In the genomic region with DNA sequence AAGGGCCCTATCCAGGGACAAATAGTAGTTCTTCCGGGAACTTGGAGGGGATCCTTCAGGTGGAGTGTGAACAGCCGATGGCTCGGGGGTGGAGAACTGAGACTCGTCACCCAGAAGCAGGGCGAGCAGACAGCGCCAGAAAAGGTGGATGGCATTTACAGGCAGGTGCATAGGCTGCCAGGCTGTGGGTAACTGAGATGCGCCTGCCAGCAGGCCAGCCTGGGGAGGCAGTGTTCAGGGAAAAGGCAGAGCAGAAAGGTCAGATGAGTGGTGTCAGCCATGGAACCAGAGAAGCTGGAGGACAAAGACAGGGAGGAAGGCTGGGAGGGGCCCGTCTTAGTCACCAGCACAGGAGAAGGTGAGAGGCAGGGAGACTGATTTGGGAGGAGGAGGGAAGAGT, we compare ENCODE assay signal across 26 cellular contexts. TPM values are rescaled to one million over a fixed set of nuclear protein-coding genes. Genes with fewer than 3 reads are reported as not detected.
DNase-seq lines count a peak whose midpoint lies in the region; ATAC-seq, FAIRE-seq and TF ChIP-seq lines count a peak whose summit lies in the region.
"Had no signal": no experiment of that assay in that cellular context is flagged by ENCODE, and none has a peak within 500 bp of the region (broad histone marks: within the 10 kb centered on the region; RNA-seq: fewer than 3 reads in every experiment).

No MANE protein-coding gene starts in this region.

- H3K27ac Mint-ChIP-seq in CD8-positive, alpha-beta T cell, result peak overlapping the region; percentile 76
- peak overlapping the region in 2 of 3 experiments; percentile 18 to 62; a peak in 4 of 7 replicates for H3K27ac Mint-ChIP-seq in H9
- peak overlapping the region; percentile 39 for H3K27ac Mint-ChIP-seq in central memory CD8-positive, alpha-beta T cell (ENCODE audit: low read depth)
- no peak overlapping the region for H3K27ac Mint-ChIP-seq in progenitor cell of endocrine pancreas
- H3K27ac Mint-ChIP-seq: activated CD4-positive, alpha-beta memory T cell treated with anti-CD3 and anti-CD28 coated beads for 36 hours; type B pancreatic cell had no signal

- no peak overlapping the region for H2BK5ac ChIP-seq in H9 (ENCODE audit: insufficient read length, low read length)

- no peak overlapping the region for H3T11ph ChIP-seq in H9 (ENCODE audit: low read length)

- H3F3A ChIP-seq in MM.1S (ENCODE audit: insufficient read depth, low read length), result no peaks in the 10 kb centered on the region

- H3K14ac ChIP-seq in H9 (ENCODE audit: insufficient read depth, low read length), result no peak overlapping the region

- H4K8ac ChIP-seq in H9 (replicated peaks; ENCODE audit: insufficient read length, low read depth, low read length), result no peak overlapping the region

- H3K4ac ChIP-seq in H9 (ENCODE audit: low read depth, low read length), result no peak overlapping the region

- no peaks in the 10 kb centered on the region for H3K79me1 ChIP-seq in H9 (ENCODE audit: insufficient read depth, low read depth, low read length, poor library complexity, severe bottlenecking)

- no peak overlapping the region for H3K4me2 ChIP-seq in H9 (ENCODE audit: insufficient read depth, insufficient read length, low read length)
- no peak overlapping the region for H3K4me2 ChIP-seq in MM.1S (ENCODE audit: low read depth, low read length)

- no peaks in the 10 kb centered on the region for H3K27me3 Mint-ChIP-seq in CD8-positive, alpha-beta T cell (ENCODE audit: low read depth)
- H3K27me3 Mint-ChIP-seq in H9 (ENCODE audit: low read depth) (no peaks in the 10 kb centered on the region; the same call in 1 of the 2 replicates), progenitor cell of endocrine pancreas (no peaks in the 10 kb centered on the region)
- no peaks in the 10 kb centered on the region for H3K27me3 Mint-ChIP-seq in central memory CD8-positive, alpha-beta T cell
- H3K27me3 Mint-ChIP-seq: activated CD4-positive, alpha-beta memory T cell treated with anti-CD3 and anti-CD28 coated beads for 36 hours; type B pancreatic cell had no signal

- CTCF ChIA-PET in CD8-positive, alpha-beta T cell (lab: Charles Lee), result no interaction called here

- H3K9me3 Mint-ChIP-seq in CD8-positive, alpha-beta T cell, result no peaks in the 10 kb centered on the region
- H3K9me3 Mint-ChIP-seq in H9, result no peaks in the 10 kb centered on the region
- H3K9me3 Mint-ChIP-seq in central memory CD8-positive, alpha-beta T cell, result peaks cover 6% of the 10 kb centered on the region
- H3K9me3 Mint-ChIP-seq in progenitor cell of endocrine pancreas (ENCODE audit: low read depth), result no peaks in the 10 kb centered on the region
- H3K9me3 Mint-ChIP-seq: type B pancreatic cell had no signal

- no peak overlapping the region for H3K56ac ChIP-seq in H9 (ENCODE audit: insufficient read length, low read depth, low read length)

- H4K91ac ChIP-seq in H9 (ENCODE audit: insufficient read length, low read depth, low read length), result no peak overlapping the region

- no peaks in the 10 kb centered on the region for H3K9me3 ChIP-seq in CD8-positive, alpha-beta T cell (ENCODE audit: low read length)
- no peaks in the 10 kb centered on the region for H3K9me3 ChIP-seq in H9 (ENCODE audit: control insufficient read depth, low read depth, low read length)
- no peaks in the 10 kb centered on the region for H3K9me3 ChIP-seq in MM.1S (replicated peaks; ENCODE audit: insufficient read depth, low read length)
- no peaks in the 10 kb centered on the region for H3K9me3 ChIP-seq in breast epithelium
- H3K9me3 ChIP-seq: gastroesophageal sphincter had no signal

- H3K79me2 ChIP-seq in H9 (ENCODE audit: insufficient read depth, low read length) (no peaks in the 10 kb centered on the region), MM.1S (ENCODE audit: low read length) (no peaks in the 10 kb centered on the region)

- no peaks in the 10 kb centered on the region for H3K9me2 ChIP-seq in MM.1S (replicated peaks; ENCODE audit: insufficient read depth, low read length)

- H3K4me3 Mint-ChIP-seq in CD8-positive, alpha-beta T cell, result no peak overlapping the region
- no peak overlapping the region for H3K4me3 Mint-ChIP-seq in H9
- H3K4me3 Mint-ChIP-seq in central memory CD8-positive, alpha-beta T cell, result no peak overlapping the region
- no peak overlapping the region for H3K4me3 Mint-ChIP-seq in progenitor cell of endocrine pancreas (ENCODE audit: low read depth)
- H3K4me3 Mint-ChIP-seq: activated CD4-positive, alpha-beta memory T cell treated with anti-CD3 and anti-CD28 coated beads for 36 hours; type B pancreatic cell had no signal

- POLR2A ChIA-PET in CD8-positive, alpha-beta T cell (lab: Charles Lee), result interaction anchor here (0.6 kb wide), 1 partner anchor 41 kb away, joined by 4 read pairs; no protein-coding TSS in a partner anchor

- no peak overlapping the region for H2AK5ac ChIP-seq in H9 (ENCODE audit: insufficient read length, low read length)

- no peak overlapping the region for H3K9ac ChIP-seq in H9 (ENCODE audit: extremely low read depth, insufficient read length, low read length)
- H3K9ac ChIP-seq in MM.1S (ENCODE audit: low read length), result no peak overlapping the region

- FAIRE-seq in GM19239 (lab: Jason Lieb, UNC), result no peak
- FAIRE-seq: bronchial epithelial cell, H1 had no signal

- H4K5ac ChIP-seq in H9 (ENCODE audit: insufficient read length, low read depth, low read length), result no peak overlapping the region

- H3K27ac ChIP-seq in CD8-positive, alpha-beta T cell (ENCODE audit: low read depth, low read length), result no peak overlapping the region
- no peak overlapping the region for H3K27ac ChIP-seq in H9 (ENCODE audit: insufficient read length, low read depth, low read length)
- H3K27ac ChIP-seq in MM.1S (ENCODE audit: low read length), result no peak overlapping the region
- H3K27ac ChIP-seq in breast epithelium, result no peak overlapping the region
- H3K27ac ChIP-seq: coronary artery, gastroesophageal sphincter, skin epidermis had no signal

- H4K20me1 ChIP-seq in H9 (ENCODE audit: control insufficient read depth, insufficient read depth, insufficient read length) (no peaks in the 10 kb centered on the region), MM.1S (ENCODE audit: insufficient read depth, low read length) (no peaks in the 10 kb centered on the region)

- no peaks in the 10 kb centered on the region for H3K4me1 Mint-ChIP-seq in CD8-positive, alpha-beta T cell (ENCODE audit: low read depth)
- H3K4me1 Mint-ChIP-seq in H9 (peaks cover 11 to 17% of the 10 kb centered on the region in 2 experiments), progenitor cell of endocrine pancreas (ENCODE audit: low read depth) (peaks cover 7% of the 10 kb centered on the region)
- peaks cover 4% of the 10 kb centered on the region for H3K4me1 Mint-ChIP-seq in central memory CD8-positive, alpha-beta T cell

- intact Hi-C loops in CD8-positive, alpha-beta T cell (cut with DNase I, micrococcal nuclease), result no loop called here
- intact Hi-C loops in breast epithelium (cut with DNase I; ENCODE audit: low total_unique reads), result no loop called here

- no peak overlapping the region for H3K4me3 ChIP-seq in CD8-positive, alpha-beta T cell (ENCODE audit: low read depth, low read length)
- H3K4me3 ChIP-seq in MM.1S (ENCODE audit: low read length) (no peak overlapping the region), breast epithelium (no peak overlapping the region)
- H3K4me3 ChIP-seq: coronary artery, gastroesophageal sphincter, skin epidermis had no signal

- no peak overlapping the region for H2BK15ac ChIP-seq in H9 (ENCODE audit: low read depth, low read length)

- TF ChIP-seq POLR2A in breast epithelium (IDR thresholded peaks at IDR 0.05), result no peak

- WGBS in H9 (ENCODE audit: extremely low coverage, insufficient read length, low lambda C conversion rate), result no CpG with 5 or more reads among the region's 8 CpGs

- no peak for TF ChIP-seq CTCF in CD8-positive, alpha-beta T cell (IDR thresholded peaks at IDR 0.05)
- TF ChIP-seq CTCF in H9 (conservative IDR thresholded peaks at IDR 0.05) (no peak), MM.1S (IDR thresholded peaks at IDR 0.05; ENCODE audit: low read length) (no peak), breast epithelium (IDR thresholded peaks at IDR 0.05) (no peak), progenitor cell of endocrine pancreas (IDR thresholded peaks at IDR 0.05; ENCODE audit: unreplicated experiment) (no peak)

- DNase-seq in CD8-positive, alpha-beta T cell, result no peak
- DNase-seq in H9 (no peak), mucosa of gallbladder (ENCODE audit: low spot score) (peak; percentile 25), MM.1S (no peak), GM19239 (ENCODE audit: insufficient read length, low spot score) (no peak), breast epithelium (ENCODE audit: low spot score in 2 of 2) (no peak), progenitor cell of endocrine pancreas (ENCODE audit: low spot score, unreplicated experiment) (no peak)
- no peak for DNase-seq in central memory CD8-positive, alpha-beta T cell (ENCODE audit: low spot score in 2 of 2)
- DNase-seq: activated CD4-positive, alpha-beta memory T cell treated with anti-CD3 and anti-CD28 coated beads for 36 hours; activated CD8-positive, alpha-beta memory T cell treated with anti-CD3 and anti-CD28 coated beads, Interleukin-2, amount 50 U/mL, for 48 hours; activated effector memory CD4-positive, alpha-beta T cell treated with anti-CD3 and anti-CD28 coated beads, Interleukin-2, amount 50 U/mL, for 16 hours; amygdala; Kasumi-1; NCI-H1092 treated with DMSO at 0.1 percent for 48 hours; NCI-H187 treated with DMSO at 0.1 percent for 48 hours; NCI-H446 treated with DMSO at 0.1 percent for 48 hours; occipital lobe; SHP77 treated with DMSO at 0.1 percent for 48 hours; stimulated activated CD4-positive, alpha-beta T cell treated with anti-CD3 and anti-CD28 coated beads, Interleukin-1b, Interleukin-23, amount 100 ng/mL, for 48 hours had no signal

- no peak overlapping the region for H3K23ac ChIP-seq in H9 (ENCODE audit: insufficient read length, low read depth, low read length)

- H2AFZ ChIP-seq in H9 (ENCODE audit: low read length) (no peak overlapping the region), MM.1S (ENCODE audit: low read length) (no peak overlapping the region)

- ATAC-seq in CD8-positive, alpha-beta T cell, result no peak
- ATAC-seq in central memory CD8-positive, alpha-beta T cell (replicated peaks; ENCODE audit: extremely low read depth, poor library complexity, severe bottlenecking), result no peak
- ATAC-seq: gastroesophageal sphincter, Panc1 had no signal

- H3K36me3 ChIP-seq in CD8-positive, alpha-beta T cell (ENCODE audit: insufficient read depth, low read length), result peaks cover 7% of the 10 kb centered on the region
- H3K36me3 ChIP-seq in MM.1S (replicated peaks; ENCODE audit: insufficient read depth, low read length) (peaks cover 3% of the 10 kb centered on the region), breast epithelium (peaks cover 5% of the 10 kb centered on the region)

- no peak overlapping the region for H3K18ac ChIP-seq in H9 (ENCODE audit: insufficient read length, low read depth, low read length)

- no peaks in the 10 kb centered on the region for H3K23me2 ChIP-seq in H9 (ENCODE audit: insufficient read length, low read depth, low read length, poor library complexity, severe bottlenecking)

- no peak overlapping the region for H2BK120ac ChIP-seq in H9 (ENCODE audit: low read depth, low read length, poor library complexity, severe bottlenecking)

- no peaks in the 10 kb centered on the region for H3K4me1 ChIP-seq in CD8-positive, alpha-beta T cell (ENCODE audit: insufficient read depth, low read length)
- H3K4me1 ChIP-seq in H9 (ENCODE audit: insufficient read depth, low read length), result peaks cover 5% of the 10 kb centered on the region
- H3K4me1 ChIP-seq in MM.1S (ENCODE audit: low read length), result no peaks in the 10 kb centered on the region
- H3K4me1 ChIP-seq in breast epithelium, result no peaks in the 10 kb centered on the region
- H3K4me1 ChIP-seq: gastroesophageal sphincter had no signal

- no peaks in the 10 kb centered on the region for H3K27me3 ChIP-seq in CD8-positive, alpha-beta T cell (ENCODE audit: insufficient read depth, low read length)
- H3K27me3 ChIP-seq in H9 (ENCODE audit: insufficient read depth, low read length) (no peaks in the 10 kb centered on the region), MM.1S (replicated peaks; ENCODE audit: insufficient read depth, low read length) (no peaks in the 10 kb centered on the region), breast epithelium (no peaks in the 10 kb centered on the region)
- H3K27me3 ChIP-seq: gastroesophageal sphincter had no signal

- H3K36me3 Mint-ChIP-seq in CD8-positive, alpha-beta T cell, result peaks cover 44% of the 10 kb centered on the region
- H3K36me3 Mint-ChIP-seq in H9 (ENCODE audit: insufficient read depth in 1 of 3, low read depth in 3 of 3) (peaks cover 14 to 57% (median 48%) of the 10 kb centered on the region in 3 experiments), progenitor cell of endocrine pancreas (ENCODE audit: insufficient read depth) (peaks cover 15% of the 10 kb centered on the region)
- peaks cover 2% of the 10 kb centered on the region for H3K36me3 Mint-ChIP-seq in central memory CD8-positive, alpha-beta T cell (ENCODE audit: insufficient read depth)

- H2BK20ac ChIP-seq in H9 (ENCODE audit: low read depth, low read length, poor library complexity, severe bottlenecking), result no peak overlapping the region

- no peak overlapping the region for H2BK12ac ChIP-seq in H9 (ENCODE audit: insufficient read length, low read depth, low read length)

RNA-seq across cellular contexts. Expression of a gene that starts 53.0 kb away (rescaled TPM):
- 1 to 10 TPM; 8.6 to 9.1 TPM for total RNA-seq in CD8-positive, alpha-beta T cell
- total RNA-seq in H9 (2021) (6.2 and 9.9 TPM in 2 replicates), mucosa of gallbladder (16.8 TPM), breast epithelium (10 to 100 TPM; 28.5 to 45.2 (median 33.1) TPM), progenitor cell of endocrine pancreas (13.9 and 14.0 TPM in 2 replicates)
